31 cellular contexts compared by ENCODE assay signal in genomic region chr14:97866664-97867063, GRCh38.
A peak's percentile ranks its signal among the peaks of the same experiment; 100 is the strongest.
DNase-seq lines count a peak whose midpoint lies in the region; ATAC-seq, FAIRE-seq and TF ChIP-seq lines count a peak whose summit lies in the region.
"Had no signal": no experiment of that assay in that cellular context is flagged by ENCODE, and none has a peak within 500 bp of the region (broad histone marks: within the 10 kb centered on the region; RNA-seq: fewer than 3 reads in every experiment).

No MANE protein-coding gene starts in this region.

- H3K9ac ChIP-seq in HepG2 (ENCODE audit: insufficient read depth, low read depth, low read length): no peak overlapping the region
- H3K9ac ChIP-seq: parathyroid adenoma had no signal

- peaks cover 66% of the 10 kb centered on the region for H3K9me3 ChIP-seq in HepG2 (ENCODE audit: low read length)
- H3K9me3 ChIP-seq in right lobe of liver: no peaks in the 10 kb centered on the region
- H3K9me3 ChIP-seq in suprapubic skin: no peaks in the 10 kb centered on the region
- H3K9me3 ChIP-seq: heart left ventricle, Peyer's patch had no signal

- WGBS in HepG2 (ENCODE audit: low lambda C conversion rate): 2% methylated on average over 4 of the region's 5 CpGs
- 40% methylated on average over 5 of the region's 5 CpGs for WGBS in right lobe of liver (ENCODE audit: insufficient coverage, low coverage, low lambda C conversion rate, missing lambda C conversion rate)
- 60% methylated on average over 5 of the region's 5 CpGs for WGBS in suprapubic skin

- no peak for TF ChIP-seq EP300 in HepG2 (IDR thresholded peaks at IDR 0.05; ENCODE audit: low read depth in 2 of 2, low read length in 2 of 2)
- no peak for TF ChIP-seq EP300 in HepG2 (CRISPR knock-in tag; IDR thresholded peaks at IDR 0.05; ENCODE audit: borderline replicate concordance)
- TF ChIP-seq EP300 in suprapubic skin (IDR thresholded peaks at IDR 0.05): no peak

- CTCF ChIA-PET in HepG2 (lab: Yijun Ruan, JAX; ENCODE audit: low intra/inter-chr PET ratio, low total read pairs): no interaction called here

- TF ChIP-seq CTCF in HepG2 (CRISPR knock-in tag; IDR thresholded peaks at IDR 0.05) (no peak), right lobe of liver (IDR thresholded peaks at IDR 0.05) (no peak), suprapubic skin (IDR thresholded peaks at IDR 0.05) (no peak)

- no peak for ATAC-seq in HepG2
- ATAC-seq in right lobe of liver: no peak
- ATAC-seq: heart left ventricle, right cardiac atrium had no signal

- POLR2A ChIA-PET in HepG2 (lab: Yijun Ruan, JAX): no interaction called here

- in situ Hi-C loops in HepG2 (cut with HindIII; ENCODE audit: extremely low pct_ligation_motif_present, low pct_unique_long_range_greater_than_20kb): no loop called here

- no peak for TF ChIP-seq POLR2A in HepG2 (IDR thresholded peaks at IDR 0.05; ENCODE audit: insufficient read depth in 1 of 2, low read depth in 2 of 2, low read length in 2 of 2)
- no peak for TF ChIP-seq POLR2A in right lobe of liver (IDR thresholded peaks at IDR 0.05)
- TF ChIP-seq POLR2A in suprapubic skin (IDR thresholded peaks at IDR 0.05): no peak

- no peak overlapping the region for H2AFZ ChIP-seq in HepG2 (ENCODE audit: low read length)
- H2AFZ ChIP-seq: parathyroid adenoma had no signal

- H3K27me3 ChIP-seq in HepG2 (ENCODE audit: control insufficient read depth in 1 of 2, insufficient read depth in 2 of 2, low read length in 2 of 2): no peaks in the 10 kb centered on the region; a peak in 1 of 5 replicates
- no peaks in the 10 kb centered on the region for H3K27me3 ChIP-seq in right lobe of liver
- no peaks in the 10 kb centered on the region for H3K27me3 ChIP-seq in suprapubic skin
- H3K27me3 ChIP-seq: cardiac muscle cell, foreskin keratinocyte, heart left ventricle, Peyer's patch had no signal

- intact Hi-C loops in HepG2 (cut with micrococcal nuclease; ENCODE audit: unreplicated experiment) (no loop called here), right lobe of liver (cut with DNase I) (no loop called here)

- H3K4me1 ChIP-seq in HepG2 (ENCODE audit: insufficient read depth, low read length) (no peaks in the 10 kb centered on the region), right lobe of liver (no peaks in the 10 kb centered on the region), suprapubic skin (no peaks in the 10 kb centered on the region)
- H3K4me1 ChIP-seq: foreskin keratinocyte, heart left ventricle, parathyroid adenoma, Peyer's patch had no signal

- FAIRE-seq in HepG2 (lab: Jason Lieb, UNC): no peak
- FAIRE-seq: GM18507 had no signal

- no peaks in the 10 kb centered on the region for H3K79me2 ChIP-seq in HepG2 (ENCODE audit: insufficient read depth, low read length)
- H3K79me2 ChIP-seq: parathyroid adenoma had no signal

- BruUV-seq in HepG2 (replicated peaks; lab: Mats Ljungman, UMichigan): no TSS peak

- H3K4me3 ChIP-seq in HepG2 (replicated peaks in 1 of 3; ENCODE audit: insufficient read depth in 1 of 3, low read depth in 2 of 3, low read length in 3 of 3) (no peak overlapping the region), right lobe of liver (no peak overlapping the region), suprapubic skin (no peak overlapping the region)
- H3K4me3 ChIP-seq: cardiac muscle cell, coronary artery, heart left ventricle, Peyer's patch had no signal

- DNase-seq in DMS79 treated with DMSO at 0.1 percent for 48 hours (lab: John Stamatoyannopoulos, UW) (peak; percentile 16), DMS79 (lab: John Stamatoyannopoulos, UW) (no peak), HepG2 (ENCODE audit: low spot score) (no peak), right lobe of liver (no peak), iPS-NIHi11 (ENCODE audit: low spot score) (peak; percentile 47), SIG-M5 (lab: John Stamatoyannopoulos, UW) (no peak), suprapubic skin (ENCODE audit: low spot score in 2 of 2) (no peak), DMS114 treated with DMSO at 0.1 percent for 48 hours (lab: John Stamatoyannopoulos, UW; ENCODE audit: unreplicated experiment) (no peak)
- DNase-seq: activated B cell treated with CpG ODN at 0.5 μM for 24 hours; activated CD4-positive, alpha-beta memory T cell treated with anti-CD3 and anti-CD28 coated beads, Interleukin-2, amount 10 ng/mL, durations not matched to agents 7 days and 5 days; activated naive CD4-positive, alpha-beta T cell; effector memory CD4-positive, alpha-beta T cell; erythroblast; heart left ventricle; HFFc6; IMR-90; NCI-H1694 treated with DMSO at 0.1 percent for 48 hours; NCI-H524 treated with DMSO at 0.1 percent for 48 hours; Peyer's patch; right cardiac atrium; SHP77 treated with DMSO at 0.1 percent for 48 hours; stimulated activated CD4-positive, alpha-beta T cell treated with anti-CD3 and anti-CD28 coated beads, Interleukin-2, amount 100 ng/mL, for 48 hours; substantia nigra; SW 1271; T1000 had no signal

- no peak for TF ChIP-seq RAD21 in HepG2 (CRISPR knock-in tag; IDR thresholded peaks at IDR 0.05)

- no peak overlapping the region for H3K4me2 ChIP-seq in HepG2 (ENCODE audit: low read depth, low read length)

- no peaks in the 10 kb centered on the region for H4K20me1 ChIP-seq in HepG2 (ENCODE audit: insufficient read depth, low read length)

- H3K27ac ChIP-seq in HepG2 (ENCODE audit: extremely low read length, insufficient read depth, low read length) (no peak overlapping the region), right lobe of liver (no peak overlapping the region), suprapubic skin (no peak overlapping the region)
- H3K27ac ChIP-seq: 22Rv1, cardiac muscle cell, coronary artery, foreskin keratinocyte, heart left ventricle, parathyroid adenoma, Peyer's patch had no signal

- H3K36me3 ChIP-seq in HepG2 (replicated peaks in 1 of 2; ENCODE audit: control insufficient read depth in 1 of 2, insufficient read depth in 2 of 2, low read length in 2 of 2) (no peaks in the 10 kb centered on the region), right lobe of liver (no peaks in the 10 kb centered on the region), suprapubic skin (no peaks in the 10 kb centered on the region)
- H3K36me3 ChIP-seq: cardiac muscle cell, heart left ventricle, Peyer's patch had no signal

TF ChIP-seq in HepG2, 621 proteins besides CTCF, POLR2A, EP300 and RAD21:
- TF ChIP-seq CREB1 (IDR thresholded peaks at IDR 0.05): peak; percentile 35; the same call in 1 of the 2 replicates
- TF ChIP-seq CREB1 (CRISPR knock-in tag; IDR thresholded peaks at IDR 0.05): no peak
- TF ChIP-seq ATAD3A (CRISPR knock-in tag; IDR thresholded peaks at IDR 0.05): no peak
- no peak for TF ChIP-seq ZNF205 (CRISPR knock-in tag; IDR thresholded peaks at IDR 0.05)
- TF ChIP-seq ATF7 (IDR thresholded peaks at IDR 0.05): peak; percentile 49
- TF ChIP-seq ATF7 (CRISPR knock-in tag; IDR thresholded peaks at IDR 0.05): no peak
- TF ChIP-seq RBM39 (IDR thresholded peaks at IDR 0.05; ENCODE audit: low read depth, low read length, poor library complexity, severe bottlenecking): no peak

Comparison
In these comparisons a context has a peak if more than half of its experiments do, and no peak if none do; other contexts are left out.
1. DNase-seq: peak in DMS79 treated with DMSO at 0.1 percent for 48 hours (single experiment) and iPS-NIHi11 (single experiment); none in DMS79 (single experiment), HepG2 (single experiment), right lobe of liver (0 of 3), SIG-M5 (single experiment), suprapubic skin (0 of 2) and DMS114 treated with DMSO at 0.1 percent for 48 hours (single experiment).